Comparison of ENCODE assay signal across 2 cellular contexts in genomic region chr9:37029304-37029775, GRCh38.
TF ChIP-seq lines count a peak whose summit lies in the region.

No MANE protein-coding gene starts in this region.

TF ChIP-seq in GM12891, 5 proteins besides CTCF, POLR2A, EP300 and RAD21:
- TF ChIP-seq SPI1 (IDR thresholded peaks at IDR 0.05; ENCODE audit: low read depth, low read length): no peak
- no peak for TF ChIP-seq POLR2AphosphoS5 (IDR thresholded peaks at IDR 0.05; ENCODE audit: low read depth, low read length)
- no peak for TF ChIP-seq POU2F2 (IDR thresholded peaks at IDR 0.05; ENCODE audit: low read depth, low read length)
- TF ChIP-seq PAX5 (IDR thresholded peaks at IDR 0.05; ENCODE audit: insufficient read depth, low read length, severe bottlenecking): no peak
- no peak for TF ChIP-seq TAF1 (IDR thresholded peaks at IDR 0.05; ENCODE audit: low read depth, low read length)
TF ChIP-seq in GM12891: peak in this region for 0.

TF ChIP-seq in HepG2, 621 proteins besides CTCF, POLR2A, EP300 and RAD21:
- TF ChIP-seq ZFP91 (CRISPR knock-in tag; IDR thresholded peaks at IDR 0.05; ENCODE audit: borderline replicate concordance) (no peak), CBX2 (IDR thresholded peaks at IDR 0.05; ENCODE audit: low read depth, low read length) (no peak), CBX2 (CRISPR knock-in tag; IDR thresholded peaks at IDR 0.05; ENCODE audit: low read depth) (no peak), BORCS8-MEF2B (CRISPR knock-in tag; IDR thresholded peaks at IDR 0.05) (no peak), MYNN (CRISPR knock-in tag; IDR thresholded peaks at IDR 0.05; ENCODE audit: low read depth) (no peak), CC2D1A (CRISPR knock-in tag; IDR thresholded peaks at IDR 0.05) (no peak), ZNF589 (CRISPR knock-in tag; conservative IDR thresholded peaks at IDR 0.05) (no peak), TRIM24 (CRISPR knock-in tag; IDR thresholded peaks at IDR 0.05) (no peak)
